28 cellular contexts compared by ENCODE assay signal in the genomic region with DNA sequence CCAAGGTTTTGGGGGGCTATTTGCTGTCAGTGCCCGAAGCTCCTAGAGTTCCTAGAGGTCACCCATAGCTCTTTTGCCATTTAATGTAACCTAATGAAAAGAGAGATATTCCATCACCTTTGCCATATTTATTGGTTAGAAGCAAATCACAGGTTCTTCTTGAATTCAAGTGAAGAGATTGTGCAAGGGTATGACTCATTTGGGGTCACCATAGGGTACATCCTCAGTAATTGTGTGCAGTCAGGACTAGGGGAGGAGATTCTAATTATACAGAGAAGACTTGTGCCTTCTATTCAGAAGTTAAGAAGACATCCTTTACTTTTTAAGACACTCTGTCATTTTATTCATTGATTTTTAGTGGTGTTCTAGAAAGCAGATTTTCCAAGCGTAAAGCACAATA. TPM values are rescaled to one million over a fixed set of nuclear protein-coding genes. Genes with fewer than 3 reads are reported as not detected.
DNase-seq lines count a peak whose midpoint lies in the region; ATAC-seq, FAIRE-seq and TF ChIP-seq lines count a peak whose summit lies in the region.
"Had no signal": no experiment of that assay in that cellular context is flagged by ENCODE, and none has a peak within 500 bp of the region (broad histone marks: within the 10 kb centered on the region; RNA-seq: fewer than 3 reads in every experiment).

No MANE protein-coding gene starts in this region.

- DNase-seq in SKM-1 treated with dmso at 0.1 percent for 144 hours (lab: John Stamatoyannopoulos, UW; ENCODE audit: unreplicated experiment) (peak; percentile 8), SKM-1 (lab: John Stamatoyannopoulos, UW; ENCODE audit: unreplicated experiment) (no peak), OCI-M1 (lab: John Stamatoyannopoulos, UW) (peak; percentile 27), dermis blood vessel endothelial cell (peak; percentile 8), skeletal muscle cell (ENCODE audit: low read depth) (peak; percentile 42), NCI-H1694 treated with DMSO at 0.1 percent for 48 hours (lab: John Stamatoyannopoulos, UW) (no peak), mucosa of descending colon (no peak), HTR-8/SVneo (ENCODE audit: insufficient read length, low spot score) (no peak)
- DNase-seq: activated CD8-positive, alpha-beta memory T cell treated with anti-CD3 and anti-CD28 coated beads, Interleukin-2, amount 50 U/mL, for 4 hours; Caco-2; effector memory CD4-positive, alpha-beta T cell; heart right ventricle; immature natural killer cell; NCI-H2029; NCI-H226; NCI-H774; stimulated activated CD4-positive, alpha-beta T cell treated with anti-CD3 and anti-CD28 coated beads, Interleukin-1b, Interleukin-23, amount 100 ng/mL, for 48 hours had no signal

- no peak for FAIRE-seq in HTR-8/SVneo (lab: Jason Lieb, UNC)
- FAIRE-seq: H1 had no signal

- no peak overlapping the region for H3K4me3 ChIP-seq in skeletal muscle cell (ENCODE audit: low read depth, low read length)
- H3K4me3 ChIP-seq in mucosa of descending colon = no peak overlapping the region
- H3K4me3 ChIP-seq: esophagus muscularis mucosa, heart right ventricle, prostate gland, skin epidermis had no signal

- TF ChIP-seq CTCF in mucosa of descending colon (IDR thresholded peaks at IDR 0.05) = no peak

- H3K36me3 ChIP-seq in mucosa of descending colon (ENCODE audit: low read depth) = no peaks in the 10 kb centered on the region
- H3K36me3 ChIP-seq: esophagus muscularis mucosa, heart right ventricle, prostate gland had no signal

- intact Hi-C loops in mucosa of descending colon (cut with DNase I, micrococcal nuclease) = no loop called here

- H3K9me3 ChIP-seq in mucosa of descending colon = no peaks in the 10 kb centered on the region
- H3K9me3 ChIP-seq: Caco-2, prostate gland had no signal

- no peak for ATAC-seq in mucosa of descending colon
- ATAC-seq: activated T-helper 17 cell treated with anti-CD3 and anti-CD28 coated beads, Interleukin-2, amount 50 U/mL, for 72 hours; heart right ventricle; stimulated activated effector memory CD8-positive, alpha-beta T cell treated with anti-CD3 and anti-CD28 coated beads, Interleukin-12 subunit alpha, Interleukin-12 subunit beta, amount 100 ng/mL, for 72 hours had no signal

- no peaks in the 10 kb centered on the region for H3K4me1 ChIP-seq in mucosa of descending colon (ENCODE audit: low read depth)
- H3K4me1 ChIP-seq: Caco-2, esophagus muscularis mucosa, heart right ventricle, prostate gland had no signal

RNA-seq across cellular contexts. Expression of a gene that starts 6.9 kb away (rescaled TPM):
- total RNA-seq in dermis blood vessel endothelial cell = not detected in 2 replicates
- total RNA-seq in mucosa of descending colon = under 1 TPM in 1 of 3 donors, not detected in 2; 0.22 TPM
- total RNA-seq: activated T-helper 17 cell treated with anti-CD3 and anti-CD28 coated beads, Interleukin-2, amount 50 U/mL, for 72 hours; B cell; Caco-2; chondrocyte; esophagus muscularis mucosa; liver; T-helper 2 cell treated with Interferon-gamma antibody and Interleukin-4, amounts not matched to agents 100 ng/mL and 5 ng/mL, for 36 hours; ureter had no signal

RNA-seq across cellular contexts. Expression of a gene that starts 45.9 kb away (rescaled TPM):
- total RNA-seq in dermis blood vessel endothelial cell (not detected in 2 replicates), mucosa of descending colon (not detected)
- total RNA-seq: activated T-helper 17 cell treated with anti-CD3 and anti-CD28 coated beads, Interleukin-2, amount 50 U/mL, for 72 hours; B cell; chondrocyte; esophagus muscularis mucosa; heart right ventricle; liver; prostate gland; T-helper 2 cell treated with Interferon-gamma antibody and Interleukin-4, amounts not matched to agents 100 ng/mL and 5 ng/mL, for 36 hours; ureter had no signal

RNA-seq across cellular contexts. Expression of a gene that starts 57.4 kb away (rescaled TPM):
- total RNA-seq in dermis blood vessel endothelial cell (0.68 and 0.93 TPM in 2 replicates), mucosa of descending colon (1 to 10 TPM in 1 of 3 donors, under 1 TPM in 2; 0.51 to 1.4 (median 0.64) TPM)

Comparison
In these comparisons a context has a peak if more than half of its experiments do, and no peak if none do; other contexts are left out.
1. DNase-seq: peak in SKM-1 treated with dmso at 0.1 percent for 144 hours (single experiment), OCI-M1 (single experiment), dermis blood vessel endothelial cell (single experiment) and skeletal muscle cell (single experiment); none in SKM-1 (single experiment), NCI-H1694 treated with DMSO at 0.1 percent for 48 hours (single experiment), mucosa of descending colon (0 of 3) and HTR-8/SVneo (single experiment).